14 cellular contexts compared by ENCODE assay signal in the genomic region with DNA sequence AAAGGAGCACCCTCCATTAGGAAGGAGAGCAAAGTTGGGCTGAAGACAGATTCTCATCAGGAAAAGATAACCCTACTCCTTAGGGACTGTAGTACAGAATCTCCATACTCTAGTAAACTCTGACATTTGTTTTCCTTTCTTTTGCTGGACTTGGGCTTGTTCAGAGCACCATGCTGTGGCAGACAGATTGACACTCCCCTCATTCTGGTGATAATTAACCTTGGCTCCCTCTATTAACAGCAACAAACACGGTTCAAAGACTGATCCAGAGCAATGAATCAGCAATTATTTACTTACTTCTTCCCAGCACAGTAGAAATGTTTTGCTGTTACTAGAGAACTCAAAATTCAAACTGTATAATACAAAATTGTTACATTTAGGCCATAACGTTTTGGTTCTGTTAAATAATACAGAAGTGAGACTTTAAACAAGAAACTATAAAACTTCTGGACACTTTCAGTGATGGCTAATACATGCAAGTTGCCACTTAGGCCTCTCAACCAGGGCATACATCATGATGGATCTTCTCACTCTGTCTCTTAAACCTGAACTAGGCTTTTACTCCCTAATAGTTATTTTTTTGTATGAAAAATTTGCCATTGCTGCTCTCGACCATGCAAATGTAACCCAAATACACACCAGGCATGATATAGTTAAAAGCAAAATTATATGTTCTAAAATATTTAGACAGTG.
DNase-seq lines count a peak whose midpoint lies in the region; ATAC-seq and TF ChIP-seq lines count a peak whose summit lies in the region.
"Had no signal": no experiment of that assay in that cellular context is flagged by ENCODE, and none has a peak within 500 bp of the region (broad histone marks: within the 10 kb centered on the region; RNA-seq: fewer than 3 reads in every experiment).

No MANE protein-coding gene starts in this region.

- no peaks in the 10 kb centered on the region for H3K27me3 ChIP-seq in hepatocyte
- no peaks in the 10 kb centered on the region for H3K27me3 ChIP-seq in neural progenitor cell
- no peaks in the 10 kb centered on the region for H3K27me3 ChIP-seq in sigmoid colon
- H3K27me3 ChIP-seq: suprapubic skin had no signal

- no peak for TF ChIP-seq EP300 in sigmoid colon (IDR thresholded peaks at IDR 0.05)

- CTCF ChIA-PET in activated CD8-positive, alpha-beta memory T cell treated with anti-CD3 and anti-CD28 coated beads, Interleukin-2, amount 10 ng/mL, durations not matched to agents 7 days and 5 days (lab: Charles Lee), result no interaction called here

- no peaks in the 10 kb centered on the region for H3K36me3 Mint-ChIP-seq in neural progenitor cell
- H3K36me3 Mint-ChIP-seq in activated CD8-positive, alpha-beta memory T cell treated with anti-CD3 and anti-CD28 coated beads, Interleukin-2, amount 10 ng/mL, durations not matched to agents 7 days and 5 days, result no peaks in the 10 kb centered on the region
- H3K36me3 Mint-ChIP-seq: activated naive CD8-positive, alpha-beta T cell treated with anti-CD3 and anti-CD28 coated beads for 36 hours; CD4-positive, CD25-positive, alpha-beta regulatory T cell had no signal

- peak; percentile 74 for ATAC-seq in GM18909 (IDR thresholded peaks at IDR 0.05; ENCODE audit: poor library complexity, unreplicated experiment)
- peak; percentile 73 for ATAC-seq in HG03460 (IDR thresholded peaks at IDR 0.05; ENCODE audit: unreplicated experiment)
- no peak for ATAC-seq in activated CD8-positive, alpha-beta memory T cell treated with anti-CD3 and anti-CD28 coated beads, Interleukin-2, amount 10 ng/mL, durations not matched to agents 7 days and 5 days
- no peak for ATAC-seq in HG02973 (IDR thresholded peaks at IDR 0.05; ENCODE audit: unreplicated experiment)

- WGBS in hepatocyte (ENCODE audit: low lambda C conversion rate, missing lambda C conversion rate), result 38% methylated on average over 3 of the region's 3 CpGs
- WGBS in sigmoid colon, 2 donors, result 29 to 37% methylated on average over 3 of the region's 3 CpGs

- no peak overlapping the region for H3K9ac ChIP-seq in neural progenitor cell

- no peaks in the 10 kb centered on the region for H3K9me3 Mint-ChIP-seq in neural progenitor cell
- H3K9me3 Mint-ChIP-seq in activated CD8-positive, alpha-beta memory T cell treated with anti-CD3 and anti-CD28 coated beads, Interleukin-2, amount 10 ng/mL, durations not matched to agents 7 days and 5 days (ENCODE audit: low read depth), result peaks cover 3% of the 10 kb centered on the region

- TF ChIP-seq CTCF in hepatocyte (IDR thresholded peaks at IDR 0.05; ENCODE audit: poor library complexity) (no peak), neural progenitor cell (IDR thresholded peaks at IDR 0.05) (no peak), sigmoid colon (IDR thresholded peaks at IDR 0.05) (no peak)

- no peak overlapping the region for H3K4me3 ChIP-seq in hepatocyte
- no peak overlapping the region for H3K4me3 ChIP-seq in neural progenitor cell
- no peak overlapping the region for H3K4me3 ChIP-seq in sigmoid colon
- H3K4me3 ChIP-seq: suprapubic skin had no signal

- H3K79me2 ChIP-seq in hepatocyte, result no peaks in the 10 kb centered on the region
- no peaks in the 10 kb centered on the region for H3K79me2 ChIP-seq in neural progenitor cell (ENCODE audit: low read depth)

- H2AFZ ChIP-seq in hepatocyte (peak overlapping the region; percentile 26), neural progenitor cell (replicated peaks) (no peak overlapping the region)

- intact Hi-C loops in sigmoid colon (cut with DNase I), result no loop called here

- no peak for TF ChIP-seq POLR2A in sigmoid colon (IDR thresholded peaks at IDR 0.05)

- no peaks in the 10 kb centered on the region for H3K9me2 ChIP-seq in hepatocyte (replicated peaks; ENCODE audit: insufficient read depth)

- H3K4me1 ChIP-seq in hepatocyte (ENCODE audit: insufficient read depth) (peaks cover 9% of the 10 kb centered on the region), neural progenitor cell (peaks cover 17% of the 10 kb centered on the region), sigmoid colon (no peaks in the 10 kb centered on the region)
- H3K4me1 ChIP-seq: suprapubic skin had no signal

- peaks cover 3% of the 10 kb centered on the region for H3K27me3 Mint-ChIP-seq in neural progenitor cell (ENCODE audit: insufficient read depth, low read depth)
- no peaks in the 10 kb centered on the region for H3K27me3 Mint-ChIP-seq in activated CD8-positive, alpha-beta memory T cell treated with anti-CD3 and anti-CD28 coated beads, Interleukin-2, amount 10 ng/mL, durations not matched to agents 7 days and 5 days
- H3K27me3 Mint-ChIP-seq: activated naive CD8-positive, alpha-beta T cell treated with anti-CD3 and anti-CD28 coated beads for 36 hours; CD4-positive, CD25-positive, alpha-beta regulatory T cell had no signal

- no peak overlapping the region for H3K27ac Mint-ChIP-seq in neural progenitor cell
- H3K27ac Mint-ChIP-seq in activated CD8-positive, alpha-beta memory T cell treated with anti-CD3 and anti-CD28 coated beads, Interleukin-2, amount 10 ng/mL, durations not matched to agents 7 days and 5 days, result no peak overlapping the region
- H3K27ac Mint-ChIP-seq: activated naive CD8-positive, alpha-beta T cell treated with anti-CD3 and anti-CD28 coated beads for 36 hours; CD4-positive, CD25-positive, alpha-beta regulatory T cell had no signal

- H3K4me3 Mint-ChIP-seq in neural progenitor cell, result no peak overlapping the region
- no peak overlapping the region for H3K4me3 Mint-ChIP-seq in activated CD8-positive, alpha-beta memory T cell treated with anti-CD3 and anti-CD28 coated beads, Interleukin-2, amount 10 ng/mL, durations not matched to agents 7 days and 5 days
- H3K4me3 Mint-ChIP-seq: activated naive CD8-positive, alpha-beta T cell treated with anti-CD3 and anti-CD28 coated beads for 36 hours; CD4-positive, CD25-positive, alpha-beta regulatory T cell had no signal

- H4K20me1 ChIP-seq in hepatocyte (ENCODE audit: insufficient read depth, poor library complexity, severe bottlenecking), result no peaks in the 10 kb centered on the region
- no peaks in the 10 kb centered on the region for H4K20me1 ChIP-seq in neural progenitor cell (ENCODE audit: low read depth)

- peaks cover 15% of the 10 kb centered on the region for H3F3A ChIP-seq in neural progenitor cell (ENCODE audit: low read depth)

- H3K27ac ChIP-seq in hepatocyte (peak overlapping the region; percentile 36), neural progenitor cell (no peak overlapping the region), sigmoid colon (no peak overlapping the region)
- H3K27ac ChIP-seq: suprapubic skin, WERI-Rb-1 had no signal

- H3K4me2 ChIP-seq in hepatocyte, result peak overlapping the region; percentile 20
- peak overlapping the region; percentile 33 for H3K4me2 ChIP-seq in neural progenitor cell

- H3K9me3 ChIP-seq in hepatocyte (ENCODE audit: low read depth) (no peaks in the 10 kb centered on the region), neural progenitor cell (ENCODE audit: low read depth) (no peaks in the 10 kb centered on the region), sigmoid colon (no peaks in the 10 kb centered on the region)
- H3K9me3 ChIP-seq: suprapubic skin had no signal

- DNase-seq in hepatocyte (ENCODE audit: low spot score) (peak; percentile 57), neural progenitor cell (ENCODE audit: low spot score) (no peak), sigmoid colon (no peak), NCI-H524 treated with DMSO at 0.1 percent for 48 hours (lab: John Stamatoyannopoulos, UW) (no peak)
- no peak for DNase-seq in activated CD8-positive, alpha-beta memory T cell treated with anti-CD3 and anti-CD28 coated beads, Interleukin-2, amount 10 ng/mL, durations not matched to agents 7 days and 5 days
- DNase-seq: activated naive CD8-positive, alpha-beta T cell treated with anti-CD3 and anti-CD28 coated beads for 36 hours; CD4-positive, CD25-positive, alpha-beta regulatory T cell; central memory CD4-positive, alpha-beta T cell; glutamatergic neuron; WERI-Rb-1 had no signal

- no peaks in the 10 kb centered on the region for H3K36me3 ChIP-seq in hepatocyte (replicated peaks; ENCODE audit: insufficient read depth, low read depth)
- H3K36me3 ChIP-seq in neural progenitor cell, result no peaks in the 10 kb centered on the region
- H3K36me3 ChIP-seq in sigmoid colon, result no peaks in the 10 kb centered on the region
- H3K36me3 ChIP-seq: suprapubic skin, WERI-Rb-1 had no signal

- H3K4me1 Mint-ChIP-seq in neural progenitor cell, result peaks cover 15% of the 10 kb centered on the region
- H3K4me1 Mint-ChIP-seq in activated CD8-positive, alpha-beta memory T cell treated with anti-CD3 and anti-CD28 coated beads, Interleukin-2, amount 10 ng/mL, durations not matched to agents 7 days and 5 days, result no peaks in the 10 kb centered on the region
- H3K4me1 Mint-ChIP-seq: activated naive CD8-positive, alpha-beta T cell treated with anti-CD3 and anti-CD28 coated beads for 36 hours; CD4-positive, CD25-positive, alpha-beta regulatory T cell had no signal

Comparison
In these comparisons a context has a peak if more than half of its experiments do, and no peak if none do; other contexts are left out.
1. ATAC-seq: peak in GM18909 (single experiment) and HG03460 (single experiment); none in activated CD8-positive, alpha-beta memory T cell treated with anti-CD3 and anti-CD28 coated beads, Interleukin-2, amount 10 ng/mL, durations not matched to agents 7 days and 5 days (single experiment) and HG02973 (single experiment).